Comparison of ENCODE assay signal across 8 cellular contexts in genomic region chr18:26089247-26090129, GRCh38. TPM values are rescaled to one million over a fixed set of nuclear protein-coding genes. Genes with fewer than 3 reads are reported as not detected.
DNase-seq lines count a peak whose midpoint lies in the region; ATAC-seq and TF ChIP-seq lines count a peak whose summit lies in the region.

No MANE protein-coding gene starts in this region.

- H3K36me3 ChIP-seq in GM23338 (ENCODE audit: insufficient read depth): peaks cover 15% of the 10 kb centered on the region; the same call in 1 of the 2 replicates
- peaks cover 6% of the 10 kb centered on the region; the same call in 1 of the 2 replicates for H3K36me3 ChIP-seq in MM.1S (replicated peaks; ENCODE audit: insufficient read depth, low read length)
- peaks cover 24% of the 10 kb centered on the region for H3K36me3 ChIP-seq in osteoblast (ENCODE audit: insufficient read depth, low read length)

- H4K20me1 ChIP-seq in GM23338 (replicated peaks; ENCODE audit: insufficient read depth) (peaks cover 21% of the 10 kb centered on the region), MM.1S (ENCODE audit: insufficient read depth, low read length) (no peaks in the 10 kb centered on the region; the same call in 1 of the 2 replicates), osteoblast (ENCODE audit: insufficient read depth, low read length) (peaks cover 44% of the 10 kb centered on the region)

- H3K4me3 ChIP-seq in GM23338 (peak overlapping the region; percentile 89), MM.1S (ENCODE audit: low read length) (peak overlapping the region; percentile 100), osteoblast (ENCODE audit: insufficient read depth, low read length) (peak overlapping the region; percentile 98)

- peak; percentile 16 for DNase-seq in GM10266 (ENCODE audit: extremely low spot score)
- DNase-seq in GM23338 (ENCODE audit: low spot score): peak; percentile 41
- peak; percentile 45 for DNase-seq in MM.1S
- DNase-seq in activated CD4-positive, alpha-beta memory T cell treated with anti-CD3 and anti-CD28 coated beads, Interleukin-2, amount 10 ng/mL, durations not matched to agents 7 days and 5 days: no peak
- peak in 1 of 2 donors; percentile 39 for DNase-seq in foreskin keratinocyte
- peak; percentile 77 for DNase-seq in osteoblast (ENCODE audit: insufficient read length, low spot score, missing footprints)
- DNase-seq in cerebellar nuclear complex (lab: John Stamatoyannopoulos, UW): no peak
- DNase-seq in NCI-H1930 (lab: John Stamatoyannopoulos, UW): no peak

- H3K27me3 Mint-ChIP-seq in GM23338 (ENCODE audit: insufficient read depth, low read depth, poor library complexity): peaks cover 2% of the 10 kb centered on the region
- no peaks in the 10 kb centered on the region for H3K27me3 Mint-ChIP-seq in activated CD4-positive, alpha-beta memory T cell treated with anti-CD3 and anti-CD28 coated beads, Interleukin-2, amount 10 ng/mL, durations not matched to agents 7 days and 5 days

- peak; percentile 1; the same call in 1 of the 3 replicates for ATAC-seq in GM23338
- ATAC-seq in foreskin keratinocyte: peak; percentile 11

- peak overlapping the region; percentile 80; the same call in 1 of the 2 replicates for H3K27ac Mint-ChIP-seq in GM23338
- H3K27ac Mint-ChIP-seq in activated CD4-positive, alpha-beta memory T cell treated with anti-CD3 and anti-CD28 coated beads, Interleukin-2, amount 10 ng/mL, durations not matched to agents 7 days and 5 days: peak overlapping the region; percentile 93

- H2AFZ ChIP-seq in GM23338 (0 out of 2 replicates have a peak overlapping the region, but pooled peaks have one; percentile 39), MM.1S (ENCODE audit: low read length) (peak overlapping the region; percentile 93), osteoblast (ENCODE audit: low read length) (peak overlapping the region; percentile 99)

- H3K79me2 ChIP-seq in GM23338 (replicated peaks; ENCODE audit: insufficient read depth): peaks cover 53% of the 10 kb centered on the region
- peaks cover 58% of the 10 kb centered on the region for H3K79me2 ChIP-seq in MM.1S (ENCODE audit: low read length)
- peaks cover 59% of the 10 kb centered on the region for H3K79me2 ChIP-seq in osteoblast (ENCODE audit: insufficient read depth, low read length)

- H3K27me3 ChIP-seq in GM23338 (ENCODE audit: insufficient read depth) (no peaks in the 10 kb centered on the region), MM.1S (replicated peaks; ENCODE audit: insufficient read depth, low read length) (no peaks in the 10 kb centered on the region), foreskin keratinocyte (no peaks in the 10 kb centered on the region), osteoblast (ENCODE audit: insufficient read depth, low read length) (no peaks in the 10 kb centered on the region)

- peaks cover 14% of the 10 kb centered on the region; the same call in 2 of the 3 replicates for H3K36me3 Mint-ChIP-seq in GM23338 (ENCODE audit: low read depth)
- H3K36me3 Mint-ChIP-seq in activated CD4-positive, alpha-beta memory T cell treated with anti-CD3 and anti-CD28 coated beads, Interleukin-2, amount 10 ng/mL, durations not matched to agents 7 days and 5 days (ENCODE audit: low read depth): peaks cover 26% of the 10 kb centered on the region

- no peaks in the 10 kb centered on the region for H3K9me2 ChIP-seq in GM23338 (ENCODE audit: insufficient read depth)
- H3K9me2 ChIP-seq in MM.1S (replicated peaks; ENCODE audit: insufficient read depth, low read length): no peaks in the 10 kb centered on the region

- 0 out of 2 replicates have a peak, but pooled peaks cover 4% of the 10 kb centered on the region for H3F3A ChIP-seq in GM23338 (replicated peaks; ENCODE audit: low read depth)
- H3F3A ChIP-seq in MM.1S (ENCODE audit: insufficient read depth, low read length): peaks cover 24% of the 10 kb centered on the region

- peak overlapping the region; percentile 81 for H3K4me2 ChIP-seq in GM23338
- peak overlapping the region; percentile 84 for H3K4me2 ChIP-seq in MM.1S (ENCODE audit: low read depth, low read length)
- peak overlapping the region; percentile 94 for H3K4me2 ChIP-seq in osteoblast (ENCODE audit: insufficient read depth, low read length)

- POLR2A ChIA-PET in activated CD4-positive, alpha-beta memory T cell treated with anti-CD3 and anti-CD28 coated beads, Interleukin-2, amount 10 ng/mL, durations not matched to agents 7 days and 5 days (lab: Charles Lee): interaction anchor here (0.7 to 2.9 kb wide), 5 partner anchors 14 to 136 kb away, joined by 3 to 26 read pairs (median 4); partner anchors contain the start of genes PSMA8 and TAF4B

- H3K27ac ChIP-seq in GM23338 (ENCODE audit: low read depth) (no peak overlapping the region; the same call in 1 of the 2 replicates), MM.1S (ENCODE audit: low read length) (peak overlapping the region; percentile 96; the same call in 1 of the 2 replicates), foreskin keratinocyte (peak overlapping the region; percentile 92), osteoblast (ENCODE audit: low read depth, low read length) (peak overlapping the region; percentile 97)

- CTCF ChIA-PET in activated CD4-positive, alpha-beta memory T cell treated with anti-CD3 and anti-CD28 coated beads, Interleukin-2, amount 10 ng/mL, durations not matched to agents 7 days and 5 days (lab: Charles Lee): interaction anchor here (1.0 kb wide), 1 partner anchor 294 kb away, joined by 3 read pairs; no protein-coding TSS in a partner anchor

- TF ChIP-seq CTCF in GM10266 (IDR thresholded peaks at IDR 0.05; ENCODE audit: control insufficient read depth, insufficient read depth, low read depth, missing control alignments): no peak
- no peak for TF ChIP-seq CTCF in GM23338 (conservative IDR thresholded peaks at IDR 0.05; ENCODE audit: low read depth in 2 of 2)
- TF ChIP-seq CTCF in MM.1S (IDR thresholded peaks at IDR 0.05; ENCODE audit: low read length): no peak
- TF ChIP-seq CTCF in foreskin keratinocyte (conservative IDR thresholded peaks at IDR 0.05): no peak
- TF ChIP-seq CTCF in osteoblast (IDR thresholded peaks at IDR 0.05; ENCODE audit: extremely low read depth, low read depth, low read length): no peak

- H3K4me1 ChIP-seq in GM23338 (ENCODE audit: insufficient read depth) (peaks cover 9% of the 10 kb centered on the region), MM.1S (ENCODE audit: low read length) (no peaks in the 10 kb centered on the region), foreskin keratinocyte (peaks cover 9% of the 10 kb centered on the region), osteoblast (ENCODE audit: insufficient read depth, low read length) (peaks cover 17% of the 10 kb centered on the region)

- H3K9ac ChIP-seq in MM.1S (ENCODE audit: low read length): peak overlapping the region; percentile 96; the same call in 1 of the 2 replicates

- H3K9me3 ChIP-seq in MM.1S (replicated peaks; ENCODE audit: insufficient read depth, low read length) (no peaks in the 10 kb centered on the region), osteoblast (ENCODE audit: low read depth, low read length) (no peaks in the 10 kb centered on the region)

- peak overlapping the region; percentile 91 for H3K4me3 Mint-ChIP-seq in GM23338
- H3K4me3 Mint-ChIP-seq in activated CD4-positive, alpha-beta memory T cell treated with anti-CD3 and anti-CD28 coated beads, Interleukin-2, amount 10 ng/mL, durations not matched to agents 7 days and 5 days: peak overlapping the region; percentile 91

- H3K4me1 Mint-ChIP-seq in GM23338: peaks cover 13% of the 10 kb centered on the region
- H3K4me1 Mint-ChIP-seq in activated CD4-positive, alpha-beta memory T cell treated with anti-CD3 and anti-CD28 coated beads, Interleukin-2, amount 10 ng/mL, durations not matched to agents 7 days and 5 days: peaks cover 33% of the 10 kb centered on the region

- H3K9me3 Mint-ChIP-seq in GM23338: no peaks in the 10 kb centered on the region
- H3K9me3 Mint-ChIP-seq in activated CD4-positive, alpha-beta memory T cell treated with anti-CD3 and anti-CD28 coated beads, Interleukin-2, amount 10 ng/mL, durations not matched to agents 7 days and 5 days: no peaks in the 10 kb centered on the region

TF ChIP-seq in GM23338, 12 proteins besides CTCF, POLR2A, EP300 and RAD21:
- no peak for TF ChIP-seq STAT1 (IDR thresholded peaks at IDR 0.05; ENCODE audit: unreplicated experiment)
- TF ChIP-seq JUNB (IDR thresholded peaks at IDR 0.05; ENCODE audit: unreplicated experiment): no peak
- no peak for TF ChIP-seq ZNF331 (CRISPR knock-in tag; IDR thresholded peaks at IDR 0.05; ENCODE audit: low read depth)

RNA-seq across cellular contexts. Expression of gene SS18, which starts 0.9 kb away (rescaled TPM):
- total RNA-seq in GM23338 (2014; rRNA removed; shearing (Covaris generic)): 139 and 148 TPM in 2 replicates
- polyA plus RNA-seq in GM23338 (2016; fragmentation: Nextera tagmentation; extraction: Ambion mirVana) (33.4 and 41.3 TPM in 2 replicates), foreskin keratinocyte (30.0 and 35.2 TPM in 2 replicates)
- 10 to 100 TPM; 54.1 to 54.8 TPM for total RNA-seq in activated CD4-positive, alpha-beta memory T cell treated with anti-CD3 and anti-CD28 coated beads, Interleukin-2, amount 10 ng/mL, durations not matched to agents 7 days and 5 days
- total RNA-seq in foreskin keratinocyte (95.4 and 98.0 TPM in 2 replicates), osteoblast (120 and 132 TPM in 2 replicates)

RNA-seq across cellular contexts. Expression of gene PSMA8, which starts 44.2 kb away (rescaled TPM):
- not detected in 2 replicates for total RNA-seq in GM23338 (2014; rRNA removed; shearing (Covaris generic))
- polyA plus RNA-seq in GM23338 (2016; fragmentation: Nextera tagmentation; extraction: Ambion mirVana) (not detected in 2 replicates), foreskin keratinocyte (not detected in 2 replicates)
- under 1 TPM; 0.60 to 0.83 TPM for total RNA-seq in activated CD4-positive, alpha-beta memory T cell treated with anti-CD3 and anti-CD28 coated beads, Interleukin-2, amount 10 ng/mL, durations not matched to agents 7 days and 5 days
- total RNA-seq in foreskin keratinocyte (not detected in 2 replicates), osteoblast (not detected in 2 replicates)

Comparison
In these comparisons a context has a peak if more than half of its experiments do, and no peak if none do; other contexts are left out.
1. DNase-seq: peak in GM10266 (single experiment), GM23338 (single experiment), MM.1S (single experiment) and osteoblast (single experiment); none in activated CD4-positive, alpha-beta memory T cell treated with anti-CD3 and anti-CD28 coated beads, Interleukin-2, amount 10 ng/mL, durations not matched to agents 7 days and 5 days (single experiment), cerebellar nuclear complex (0 of 2) and NCI-H1930 (0 of 2).
2. H2AFZ ChIP-seq: peak in every context shown above with its lines; median percentile 99 in osteoblast; 93 in MM.1S; 39 in GM23338.
3. Peak in every context shown above with its lines, with median percentiles within 50 percentile points of each other: H3K4me2 ChIP-seq and H3K4me3 ChIP-seq.